ENCODE assay signal across 16 cellular contexts in the genomic region with DNA sequence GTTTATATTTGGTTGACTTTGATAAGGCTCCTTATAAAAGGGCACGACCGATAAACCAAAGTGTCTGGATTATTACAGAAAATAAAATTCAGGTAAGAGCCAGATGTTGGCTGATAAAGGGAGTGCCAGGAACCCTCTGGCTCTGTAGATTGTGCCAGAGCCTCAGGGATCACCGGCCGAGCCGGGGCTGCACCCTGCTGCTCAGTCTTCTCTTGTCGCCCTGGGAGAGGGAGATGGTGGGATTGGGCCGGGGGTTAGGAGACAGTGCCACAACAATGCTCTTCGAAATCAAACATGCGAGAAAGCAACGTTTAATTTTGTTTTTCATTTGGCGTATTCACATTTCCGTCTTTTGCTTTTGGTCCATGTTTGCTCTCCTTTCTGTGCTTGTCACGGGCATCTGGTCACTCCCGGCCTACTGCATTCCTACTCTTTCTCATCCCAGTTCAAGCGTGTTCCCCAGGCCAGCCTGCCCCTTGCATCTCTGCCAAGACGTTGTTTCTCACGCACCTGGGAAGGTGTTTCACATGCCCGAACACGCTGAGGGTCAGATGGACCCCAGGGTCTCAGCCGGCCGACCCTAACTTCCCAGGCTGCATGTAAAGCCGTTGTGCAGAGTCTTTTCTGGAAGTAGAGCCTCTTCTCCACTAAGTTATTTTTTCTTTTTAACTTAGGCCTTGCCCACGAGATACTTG. TPM values are rescaled to one million over a fixed set of nuclear protein-coding genes. Genes with fewer than 3 reads are reported as not detected.
DNase-seq lines count a peak whose midpoint lies in the region; ATAC-seq and TF ChIP-seq lines count a peak whose summit lies in the region.
"Had no signal": no experiment of that assay in that cellular context is flagged by ENCODE, and none has a peak within 500 bp of the region (broad histone marks: within the 10 kb centered on the region; RNA-seq: fewer than 3 reads in every experiment).

No MANE protein-coding gene starts in this region.

- H2AFZ ChIP-seq in trophoblast cell (ENCODE audit: insufficient read depth, low read length, poor library complexity): no peak overlapping the region

- H3K4me2 ChIP-seq in trophoblast cell (ENCODE audit: low read length): no peak overlapping the region

- H2BK5ac ChIP-seq in trophoblast cell (ENCODE audit: low read depth, low read length, poor library complexity): no peak overlapping the region

- H3K4me3 Mint-ChIP-seq in activated CD4-positive, alpha-beta memory T cell treated with anti-CD3 and anti-CD28 coated beads, Interleukin-2, amount 10 ng/mL, durations not matched to agents 7 days and 5 days: no peak overlapping the region
- no peak overlapping the region for H3K4me3 Mint-ChIP-seq in activated CD4-positive, alpha-beta memory T cell treated with anti-CD3 and anti-CD28 coated beads for 36 hours
- H3K4me3 Mint-ChIP-seq: CD8-positive, alpha-beta T cell had no signal

- no peak overlapping the region for H3K27ac Mint-ChIP-seq in activated CD4-positive, alpha-beta memory T cell treated with anti-CD3 and anti-CD28 coated beads, Interleukin-2, amount 10 ng/mL, durations not matched to agents 7 days and 5 days
- no peak overlapping the region for H3K27ac Mint-ChIP-seq in activated CD4-positive, alpha-beta memory T cell treated with anti-CD3 and anti-CD28 coated beads for 36 hours
- H3K27ac Mint-ChIP-seq: CD8-positive, alpha-beta T cell had no signal

- no peaks in the 10 kb centered on the region for H3K9me3 Mint-ChIP-seq in activated CD4-positive, alpha-beta memory T cell treated with anti-CD3 and anti-CD28 coated beads, Interleukin-2, amount 10 ng/mL, durations not matched to agents 7 days and 5 days
- H3K9me3 Mint-ChIP-seq in activated CD4-positive, alpha-beta memory T cell treated with anti-CD3 and anti-CD28 coated beads for 36 hours: no peaks in the 10 kb centered on the region
- H3K9me3 Mint-ChIP-seq: CD8-positive, alpha-beta T cell had no signal

- no peaks in the 10 kb centered on the region for H3K79me1 ChIP-seq in trophoblast cell (ENCODE audit: low read length)

- H3K9me3 ChIP-seq in colonic mucosa: no peaks in the 10 kb centered on the region
- peaks cover 1% of the 10 kb centered on the region for H3K9me3 ChIP-seq in trophoblast cell (ENCODE audit: insufficient read depth, low read depth, low read length)
- H3K9me3 ChIP-seq in esophagus squamous epithelium: no peaks in the 10 kb centered on the region

- no peak overlapping the region for H4K91ac ChIP-seq in trophoblast cell (ENCODE audit: low read depth, low read length)

- POLR2A ChIA-PET in activated CD4-positive, alpha-beta memory T cell treated with anti-CD3 and anti-CD28 coated beads, Interleukin-2, amount 10 ng/mL, durations not matched to agents 7 days and 5 days (lab: Charles Lee): no interaction called here
- POLR2A ChIA-PET in activated CD4-positive, alpha-beta memory T cell treated with anti-CD3 and anti-CD28 coated beads for 36 hours (lab: Charles Lee): no interaction called here

- no peak overlapping the region for H3K27ac ChIP-seq in colonic mucosa
- H3K27ac ChIP-seq in trophoblast cell (ENCODE audit: low read depth, low read length): no peak overlapping the region
- H3K27ac ChIP-seq in esophagus squamous epithelium: no peak overlapping the region

- no peak overlapping the region for H3K18ac ChIP-seq in trophoblast cell (ENCODE audit: low read length)

- in situ Hi-C loops in GM13976 (cut with MboI; ENCODE audit: low sequenced_read_pairs, unreplicated experiment): no loop called here

- H2AK5ac ChIP-seq in trophoblast cell (ENCODE audit: low read length): no peak overlapping the region

- no peak overlapping the region for H2BK120ac ChIP-seq in trophoblast cell (ENCODE audit: insufficient read depth, low read length, poor library complexity)

- H3K4me3 ChIP-seq in colonic mucosa (no peak overlapping the region), trophoblast cell (ENCODE audit: low read depth, low read length) (no peak overlapping the region), esophagus squamous epithelium (no peak overlapping the region)

- H3K23ac ChIP-seq in trophoblast cell (ENCODE audit: low read length): peak overlapping the region; percentile 8

- no peak overlapping the region for H2BK12ac ChIP-seq in trophoblast cell (ENCODE audit: low read length)

- no peaks in the 10 kb centered on the region for H3K27me3 Mint-ChIP-seq in activated CD4-positive, alpha-beta memory T cell treated with anti-CD3 and anti-CD28 coated beads, Interleukin-2, amount 10 ng/mL, durations not matched to agents 7 days and 5 days
- no peaks in the 10 kb centered on the region for H3K27me3 Mint-ChIP-seq in activated CD4-positive, alpha-beta memory T cell treated with anti-CD3 and anti-CD28 coated beads for 36 hours

- H3K27me3 ChIP-seq in colonic mucosa (no peaks in the 10 kb centered on the region), trophoblast cell (ENCODE audit: insufficient read depth, low read length) (no peaks in the 10 kb centered on the region), esophagus squamous epithelium (no peaks in the 10 kb centered on the region)
- H3K27me3 ChIP-seq: BLaER1 had no signal

- no peak overlapping the region for H3K9ac ChIP-seq in colonic mucosa (ENCODE audit: low read depth in 2 of 2, low read length in 2 of 2)
- no peak overlapping the region for H3K9ac ChIP-seq in trophoblast cell (ENCODE audit: low read length)
- H3K9ac ChIP-seq: BLaER1 had no signal

- no peak overlapping the region for H3K4ac ChIP-seq in trophoblast cell (ENCODE audit: low read depth, low read length)

- no CpG with 5 or more reads among the region's 23 CpGs for WGBS in trophoblast cell (ENCODE audit: extremely low coverage, insufficient coverage, insufficient read length)
- 87 to 93% methylated on average over 21 to 23 of the region's 23 CpGs for WGBS in esophagus squamous epithelium, 2 donors

- H3K14ac ChIP-seq in trophoblast cell (ENCODE audit: low read length): no peak overlapping the region

- TF ChIP-seq CTCF in GM13976 (IDR thresholded peaks at IDR 0.05; ENCODE audit: borderline replicate concordance, control extremely low read depth, extremely low read depth, insufficient read depth, missing control alignments) (no peak), colonic mucosa (IDR thresholded peaks at IDR 0.05) (no peak), esophagus squamous epithelium (IDR thresholded peaks at IDR 0.05) (no peak)

- H3K36me3 Mint-ChIP-seq in activated CD4-positive, alpha-beta memory T cell treated with anti-CD3 and anti-CD28 coated beads, Interleukin-2, amount 10 ng/mL, durations not matched to agents 7 days and 5 days (ENCODE audit: low read depth): no peaks in the 10 kb centered on the region
- no peaks in the 10 kb centered on the region for H3K36me3 Mint-ChIP-seq in activated CD4-positive, alpha-beta memory T cell treated with anti-CD3 and anti-CD28 coated beads for 36 hours
- H3K36me3 Mint-ChIP-seq: CD8-positive, alpha-beta T cell had no signal

- no peak for TF ChIP-seq POLR2A in esophagus squamous epithelium (IDR thresholded peaks at IDR 0.05)

- no peak overlapping the region for H4K12ac ChIP-seq in trophoblast cell (ENCODE audit: low read depth, low read length)

- CTCF ChIA-PET in activated CD4-positive, alpha-beta memory T cell treated with anti-CD3 and anti-CD28 coated beads, Interleukin-2, amount 10 ng/mL, durations not matched to agents 7 days and 5 days (lab: Charles Lee): no interaction called here
- CTCF ChIA-PET in activated CD4-positive, alpha-beta memory T cell treated with anti-CD3 and anti-CD28 coated beads for 36 hours (lab: Charles Lee): interaction anchor here (0.7 kb wide), 1 partner anchor 30 kb away, joined by 3 read pairs; no protein-coding TSS in a partner anchor

- H3K79me2 ChIP-seq in trophoblast cell (ENCODE audit: control insufficient read depth, insufficient read depth, low read length, poor library complexity): no peaks in the 10 kb centered on the region

- H3K4me1 Mint-ChIP-seq in activated CD4-positive, alpha-beta memory T cell treated with anti-CD3 and anti-CD28 coated beads, Interleukin-2, amount 10 ng/mL, durations not matched to agents 7 days and 5 days: peaks cover 7% of the 10 kb centered on the region
- H3K4me1 Mint-ChIP-seq in activated CD4-positive, alpha-beta memory T cell treated with anti-CD3 and anti-CD28 coated beads for 36 hours (ENCODE audit: low read depth): peaks cover 11% of the 10 kb centered on the region

- peak; percentile 3 for DNase-seq in activated CD4-positive, alpha-beta memory T cell treated with anti-CD3 and anti-CD28 coated beads, Interleukin-2, amount 10 ng/mL, durations not matched to agents 7 days and 5 days
- no peak for DNase-seq in activated CD4-positive, alpha-beta memory T cell treated with anti-CD3 and anti-CD28 coated beads for 36 hours
- DNase-seq in GM13976 (ENCODE audit: low spot score) (peak; percentile 12), colonic mucosa (peak; percentile 14), trophoblast cell (peak in 1 of 2 donors; percentile 4), esophagus squamous epithelium (lab: John Stamatoyannopoulos, UW) (no peak), HPDE6-E6E7 (ENCODE audit: extremely low spot score) (no peak)
- DNase-seq: DMS79; KBM-7; NCI-H1436; NCI-H2029; NCI-H446 treated with DMSO at 0.1 percent for 48 hours; NK-92 treated with Interleukin-12 subunit alpha and Interleukin-12 subunit beta, amount 100 ng/mL, for 24 hours had no signal

- H4K8ac ChIP-seq in trophoblast cell (ENCODE audit: low read depth, low read length): no peak overlapping the region

- intact Hi-C loops in activated CD4-positive, alpha-beta memory T cell treated with anti-CD3 and anti-CD28 coated beads for 36 hours (cut with micrococcal nuclease): loop anchor here (10.0 kb wide), 1 partner anchor 142 kb away; no protein-coding TSS in a partner anchor
- intact Hi-C loops in colonic mucosa (cut with DNase I): no loop called here
- intact Hi-C loops in esophagus squamous epithelium (cut with DNase I): no loop called here

- ATAC-seq in GM18517 (IDR thresholded peaks at IDR 0.05; ENCODE audit: unreplicated experiment): no peak
- ATAC-seq: CD8-positive, alpha-beta T cell had no signal

- H3K36me3 ChIP-seq in colonic mucosa (no peaks in the 10 kb centered on the region), trophoblast cell (ENCODE audit: control insufficient read depth in 1 of 2, insufficient read depth in 2 of 2, low read length in 2 of 2) (no peaks in the 10 kb centered on the region), esophagus squamous epithelium (no peaks in the 10 kb centered on the region)
- H3K36me3 ChIP-seq: BLaER1 had no signal

- peaks cover 7% of the 10 kb centered on the region for H3K4me1 ChIP-seq in colonic mucosa
- H3K4me1 ChIP-seq in trophoblast cell (ENCODE audit: control insufficient read depth in 1 of 2, insufficient read depth in 2 of 2, low read length in 2 of 2): peaks cover 2 to 5% of the 10 kb centered on the region in 2 experiments
- peaks cover 10 to 51% (median 12%) of the 10 kb centered on the region in 3 donors for H3K4me1 ChIP-seq in esophagus squamous epithelium

RNA-seq across cellular contexts. Expression of gene C2CD2, which starts 18.8 kb away (rescaled TPM):
- total RNA-seq in activated CD4-positive, alpha-beta memory T cell treated with anti-CD3 and anti-CD28 coated beads, Interleukin-2, amount 10 ng/mL, durations not matched to agents 7 days and 5 days: 1 to 10 TPM; 5.1 to 6.3 TPM
- total RNA-seq in activated CD4-positive, alpha-beta memory T cell treated with anti-CD3 and anti-CD28 coated beads for 36 hours: 1 to 10 TPM; 3.8 to 7.5 TPM
- total RNA-seq in colonic mucosa (10 to 100 TPM; 13.3 to 16.1 TPM), esophagus squamous epithelium (10 to 100 TPM; 13.6 to 21.2 (median 15.6) TPM)
- polyA plus RNA-seq in trophoblast cell (2013): 5.3 and 5.6 TPM in 2 replicates

RNA-seq across cellular contexts. Expression of gene ZBTB21, which starts 37.5 kb away (rescaled TPM):
- 10 to 100 TPM; 18.0 to 18.4 TPM for total RNA-seq in activated CD4-positive, alpha-beta memory T cell treated with anti-CD3 and anti-CD28 coated beads, Interleukin-2, amount 10 ng/mL, durations not matched to agents 7 days and 5 days
- total RNA-seq in activated CD4-positive, alpha-beta memory T cell treated with anti-CD3 and anti-CD28 coated beads for 36 hours: 10 to 100 TPM; 23.6 to 24.1 TPM
- total RNA-seq in colonic mucosa (10 to 100 TPM; 10.2 to 15.1 TPM), esophagus squamous epithelium (10 to 100 TPM in 1 of 4 donors, 1 to 10 TPM in 3; 5.9 to 10.3 (median 7.8) TPM)
- 7.5 TPM in 2 replicates for polyA plus RNA-seq in trophoblast cell (2013)

Comparison
In these comparisons a context has a peak if more than half of its experiments do, and no peak if none do; other contexts are left out.
1. DNase-seq: peak in activated CD4-positive, alpha-beta memory T cell treated with anti-CD3 and anti-CD28 coated beads, Interleukin-2, amount 10 ng/mL, durations not matched to agents 7 days and 5 days (single experiment), GM13976 (single experiment) and colonic mucosa (single experiment); none in activated CD4-positive, alpha-beta memory T cell treated with anti-CD3 and anti-CD28 coated beads for 36 hours (single experiment), esophagus squamous epithelium (single experiment) and HPDE6-E6E7 (single experiment).